Comparison of ENCODE assay signal across 10 cellular contexts in the genomic region with DNA sequence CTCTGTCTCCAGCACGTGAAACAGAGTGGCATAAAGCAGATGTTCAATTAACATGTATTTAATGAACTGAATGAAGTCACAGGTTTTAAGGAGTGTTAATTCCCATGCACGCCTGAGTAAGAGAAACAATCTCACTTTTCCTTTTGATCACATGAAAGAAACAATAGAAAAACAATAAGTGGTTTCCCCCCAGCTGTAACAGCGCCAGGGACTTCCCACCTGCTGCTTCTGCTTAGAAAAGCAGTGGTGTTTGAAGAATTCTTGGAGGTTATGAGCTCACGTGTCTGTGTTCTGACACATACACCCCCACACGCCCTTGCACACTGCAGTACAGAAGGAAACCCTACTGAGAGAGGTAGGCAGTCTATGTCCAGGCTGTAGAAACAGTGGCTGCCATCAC. TPM values are rescaled to one million over a fixed set of nuclear protein-coding genes. Genes with fewer than 3 reads are reported as not detected.
DNase-seq lines count a peak whose midpoint lies in the region; ATAC-seq, FAIRE-seq and TF ChIP-seq lines count a peak whose summit lies in the region.
"Had no signal": no experiment of that assay in that cellular context is flagged by ENCODE, and none has a peak within 500 bp of the region (broad histone marks: within the 10 kb centered on the region; RNA-seq: fewer than 3 reads in every experiment).

No MANE protein-coding gene starts in this region.

- intact Hi-C loops in kidney (cut with DNase I), result no loop called here

- peak; percentile 82 for ATAC-seq in GM18498 (IDR thresholded peaks at IDR 0.05; ENCODE audit: unreplicated experiment)
- peak; percentile 76 for ATAC-seq in HG02885 (IDR thresholded peaks at IDR 0.05; ENCODE audit: poor library complexity, unreplicated experiment)
- no peak for ATAC-seq in HG03439 (IDR thresholded peaks at IDR 0.05; ENCODE audit: unreplicated experiment)

- H3K4me3 ChIP-seq in kidney (ENCODE audit: low read length in 2 of 2), result no peak overlapping the region
- H3K4me3 ChIP-seq: stomach had no signal

- H3K27ac Mint-ChIP-seq in activated T-cell treated with anti-CD3 and anti-CD28 coated beads, Interleukin-2, amount 50 U/mL, for 24 hours, result peak overlapping the region; percentile 39

- H3K9ac ChIP-seq in kidney (ENCODE audit: low read length in 2 of 2), result no peak overlapping the region

- no peaks in the 10 kb centered on the region for H3K9me3 Mint-ChIP-seq in activated T-cell treated with anti-CD3 and anti-CD28 coated beads, Interleukin-2, amount 50 U/mL, for 24 hours

- no peak overlapping the region for H3K27ac ChIP-seq in kidney (ENCODE audit: low read depth in 2 of 2, low read length in 2 of 2)
- H3K27ac ChIP-seq: stomach had no signal

- H3K4me3 Mint-ChIP-seq in activated T-cell treated with anti-CD3 and anti-CD28 coated beads, Interleukin-2, amount 50 U/mL, for 24 hours, result no peak overlapping the region

- H3K4me1 Mint-ChIP-seq in activated T-cell treated with anti-CD3 and anti-CD28 coated beads, Interleukin-2, amount 50 U/mL, for 24 hours (ENCODE audit: low read depth), result peaks cover 56% of the 10 kb centered on the region

- TF ChIP-seq CTCF in kidney (IDR thresholded peaks at IDR 0.05; ENCODE audit: borderline replicate concordance, extremely low read depth, insufficient read depth), result no peak

- H3K9me3 ChIP-seq in kidney (ENCODE audit: control insufficient read depth in 1 of 2, low read length in 2 of 2), result no peaks in the 10 kb centered on the region
- H3K9me3 ChIP-seq: stomach had no signal

- peaks cover 45% of the 10 kb centered on the region for H3K27me3 Mint-ChIP-seq in activated T-cell treated with anti-CD3 and anti-CD28 coated beads, Interleukin-2, amount 50 U/mL, for 24 hours

- no peaks in the 10 kb centered on the region for H3K4me1 ChIP-seq in kidney (ENCODE audit: control insufficient read depth in 1 of 2, insufficient read depth in 1 of 2, low read depth in 1 of 2, low read length in 2 of 2)
- H3K4me1 ChIP-seq: stomach had no signal

- no peaks in the 10 kb centered on the region for H3K36me3 Mint-ChIP-seq in activated T-cell treated with anti-CD3 and anti-CD28 coated beads, Interleukin-2, amount 50 U/mL, for 24 hours (ENCODE audit: low read depth)

- no peaks in the 10 kb centered on the region for H3K36me3 ChIP-seq in kidney (ENCODE audit: control insufficient read depth in 1 of 2, insufficient read depth in 2 of 2, low read length in 2 of 2)
- H3K36me3 ChIP-seq: stomach had no signal

- peak; percentile 59 for DNase-seq in activated T-cell treated with anti-CD3 and anti-CD28 coated beads, Interleukin-2, amount 50 U/mL, for 24 hours
- DNase-seq in renal cortical epithelial cell (ENCODE audit: low read depth), result peak; percentile 90
- no peak for DNase-seq in middle frontal gyrus (ENCODE audit: extremely low spot score, low spot score)
- no peak for DNase-seq in mucosa of gallbladder (ENCODE audit: low spot score)
- DNase-seq in kidney, result no peak
- DNase-seq: Kasumi-1, stomach had no signal

- FAIRE-seq in kidney (lab: Jason Lieb, UNC), result no peak

RNA-seq across cellular contexts. Expression of a gene that starts 51.3 kb away (rescaled TPM):
- 8.5 and 18.6 TPM in 2 replicates for total RNA-seq in renal cortical epithelial cell
- total RNA-seq in mucosa of gallbladder, result 55.4 TPM
- total RNA-seq in kidney, result 68.2 TPM
- 16.0 TPM for polyA plus RNA-seq in kidney (ENCODE audit: insufficient read depth, low read depth, low replicate concordance)

Comparison
In these comparisons a context has a peak if more than half of its experiments do, and no peak if none do; other contexts are left out.
1. DNase-seq: peak in activated T-cell treated with anti-CD3 and anti-CD28 coated beads, Interleukin-2, amount 50 U/mL, for 24 hours (single experiment) and renal cortical epithelial cell (single experiment); none in middle frontal gyrus (single experiment), mucosa of gallbladder (single experiment) and kidney (single experiment).